7 cellular contexts compared by ENCODE assay signal in genomic region chr6:161373905-161374451, GRCh38.
A peak's percentile ranks its signal among the peaks of the same experiment; 100 is the strongest.
DNase-seq lines count a peak whose midpoint lies in the region; ATAC-seq and TF ChIP-seq lines count a peak whose summit lies in the region.

No MANE protein-coding gene starts in this region.

- DNase-seq in GM12865 (ENCODE audit: low read depth) (peak; percentile 64), NCI-H748 (lab: John Stamatoyannopoulos, UW; ENCODE audit: unreplicated experiment) (peak; percentile 77), epidermal melanocyte (ENCODE audit: insufficient read length, low spot score) (peak; percentile 50), myocyte (ENCODE audit: low read depth) (peak; percentile 73)
- peak; percentile 7 to 30 for DNase-seq in activated CD8-positive, alpha-beta memory T cell treated with anti-CD3 and anti-CD28 coated beads for 4 hours (ENCODE audit: low read depth in 2 of 2)
- DNase-seq in stimulated activated CD8-positive, alpha-beta memory T cell treated with anti-CD3 and anti-CD28 coated beads, Interleukin-7, amount 100 ng/mL, for 4 hours (ENCODE audit: low read depth in 2 of 2): peak; percentile 27 to 37

- TF ChIP-seq CTCF in GM12865 (IDR thresholded peaks at IDR 0.05; ENCODE audit: insufficient read depth, low read depth, low read length, missing control alignments): peak; percentile 92

- ATAC-seq in HG02798 (IDR thresholded peaks at IDR 0.05; ENCODE audit: poor library complexity, unreplicated experiment): peak; percentile 50

- H3K4me3 ChIP-seq in GM12865 (ENCODE audit: low read depth, low read length): no peak overlapping the region

Comparison
In these comparisons a context has a peak if more than half of its experiments do, and no peak if none do; other contexts are left out.
1. DNase-seq: peak in every context shown above with its lines; median percentile 77 in NCI-H748; 73 in myocyte; 64 in GM12865; 50 in epidermal melanocyte; 32 in stimulated activated CD8-positive, alpha-beta memory T cell treated with anti-CD3 and anti-CD28 coated beads, Interleukin-7, amount 100 ng/mL, for 4 hours; 18 in activated CD8-positive, alpha-beta memory T cell treated with anti-CD3 and anti-CD28 coated beads for 4 hours.